12 cellular contexts compared by ENCODE assay signal in genomic region chr6:34044945-34045595, GRCh38.
DNase-seq lines count a peak whose midpoint lies in the region; ATAC-seq lines count a peak whose summit lies in the region.
"Had no signal": no experiment of that assay in that cellular context is flagged by ENCODE, and none has a peak within 500 bp of the region (broad histone marks: within the 10 kb centered on the region; RNA-seq: fewer than 3 reads in every experiment).

No MANE protein-coding gene starts in this region.

- no peaks in the 10 kb centered on the region for H3K9me3 ChIP-seq in CD4-positive, CD25-positive, alpha-beta regulatory T cell (ENCODE audit: control insufficient read depth in 2 of 2, low read length in 2 of 2)

- POLR2A ChIA-PET in activated CD8-positive, alpha-beta T cell treated with anti-CD3 and anti-CD28 coated beads, Interleukin-2, amount 10 ng/mL, durations not matched to agents 7 days and 5 days (lab: Charles Lee) = interaction anchor here (0.6 kb wide), 1 partner anchor 21 kb away, joined by 3 read pairs; no protein-coding TSS in a partner anchor
- POLR2A ChIA-PET in naive thymus-derived CD8-positive, alpha-beta T cell (lab: Charles Lee) = no interaction called here

- no peaks in the 10 kb centered on the region for H3K27me3 Mint-ChIP-seq in CD4-positive, CD25-positive, alpha-beta regulatory T cell
- peaks cover 16% of the 10 kb centered on the region for H3K27me3 Mint-ChIP-seq in activated CD8-positive, alpha-beta T cell treated with anti-CD3 and anti-CD28 coated beads, Interleukin-2, amount 10 ng/mL, durations not matched to agents 7 days and 5 days (ENCODE audit: low read depth)
- H3K27me3 Mint-ChIP-seq in naive thymus-derived CD8-positive, alpha-beta T cell = peaks cover 0 to 17% (median 2%) of the 10 kb centered on the region in 5 donors

- H3K27ac Mint-ChIP-seq in CD4-positive, CD25-positive, alpha-beta regulatory T cell = peak overlapping the region in 1 of 3 donors; percentile 2
- H3K27ac Mint-ChIP-seq in activated CD8-positive, alpha-beta T cell treated with anti-CD3 and anti-CD28 coated beads, Interleukin-2, amount 10 ng/mL, durations not matched to agents 7 days and 5 days = no peak overlapping the region
- H3K27ac Mint-ChIP-seq in naive thymus-derived CD8-positive, alpha-beta T cell = peak overlapping the region in 7 of 10 donors; percentile 16 to 80 (median 46)

- peak in 1 of 3 donors; percentile 16 for DNase-seq in CD4-positive, CD25-positive, alpha-beta regulatory T cell
- peak; percentile 31 for DNase-seq in GDM1 (lab: John Stamatoyannopoulos, UW)
- DNase-seq in activated CD8-positive, alpha-beta T cell treated with anti-CD3 and anti-CD28 coated beads, Interleukin-2, amount 10 ng/mL, durations not matched to agents 7 days and 5 days = peak; percentile 48
- peak in 6 of 10 donors; percentile 8 to 58 (median 44) for DNase-seq in naive thymus-derived CD8-positive, alpha-beta T cell
- no peak for DNase-seq in NCI-H1436 (lab: John Stamatoyannopoulos, UW)
- DNase-seq: foreskin keratinocyte, HCEC 1CT, left ventricle myocardium superior, NCI-H82 had no signal

- peaks cover 3% of the 10 kb centered on the region for H3K36me3 Mint-ChIP-seq in CD4-positive, CD25-positive, alpha-beta regulatory T cell
- no peaks in the 10 kb centered on the region for H3K36me3 Mint-ChIP-seq in activated CD8-positive, alpha-beta T cell treated with anti-CD3 and anti-CD28 coated beads, Interleukin-2, amount 10 ng/mL, durations not matched to agents 7 days and 5 days (ENCODE audit: low read depth)
- no peaks in the 10 kb centered on the region for H3K36me3 Mint-ChIP-seq in naive thymus-derived CD8-positive, alpha-beta T cell
- H3K36me3 Mint-ChIP-seq: CD14-positive monocyte had no signal

- ATAC-seq in CD4-positive, CD25-positive, alpha-beta regulatory T cell (ENCODE audit: low read depth in 2 of 2) = peak; percentile 54 to 76
- peak; percentile 62 for ATAC-seq in activated CD8-positive, alpha-beta T cell treated with anti-CD3 and anti-CD28 coated beads, Interleukin-2, amount 10 ng/mL, durations not matched to agents 7 days and 5 days
- ATAC-seq in naive thymus-derived CD8-positive, alpha-beta T cell = peak; percentile 63 to 92
- ATAC-seq in GM18870 (IDR thresholded peaks at IDR 0.05; ENCODE audit: unreplicated experiment) (no peak), GM21723 (IDR thresholded peaks at IDR 0.05; ENCODE audit: unreplicated experiment) (no peak)
- ATAC-seq: foreskin keratinocyte, left ventricle myocardium superior had no signal

- H3K4me1 Mint-ChIP-seq in CD4-positive, CD25-positive, alpha-beta regulatory T cell = peaks cover 4 to 9% (median 7%) of the 10 kb centered on the region in 4 donors
- H3K4me1 Mint-ChIP-seq in activated CD8-positive, alpha-beta T cell treated with anti-CD3 and anti-CD28 coated beads, Interleukin-2, amount 10 ng/mL, durations not matched to agents 7 days and 5 days (ENCODE audit: low read depth) = peaks cover 9% of the 10 kb centered on the region
- H3K4me1 Mint-ChIP-seq in naive thymus-derived CD8-positive, alpha-beta T cell = peaks cover 13 to 22% (median 16%) of the 10 kb centered on the region in 4 donors
- H3K4me1 Mint-ChIP-seq: CD14-positive monocyte had no signal

- H3K4me1 ChIP-seq in CD4-positive, CD25-positive, alpha-beta regulatory T cell (ENCODE audit: control insufficient read depth, insufficient read depth, low read length, poor library complexity, severe bottlenecking) = no peaks in the 10 kb centered on the region
- H3K4me1 ChIP-seq: foreskin keratinocyte had no signal

- no peak overlapping the region for H3K4me3 ChIP-seq in CD4-positive, CD25-positive, alpha-beta regulatory T cell (ENCODE audit: low read depth, low read length)

- peaks cover 0 to 2% (median 0%) of the 10 kb centered on the region in 7 donors for H3K9me3 Mint-ChIP-seq in CD4-positive, CD25-positive, alpha-beta regulatory T cell
- H3K9me3 Mint-ChIP-seq in activated CD8-positive, alpha-beta T cell treated with anti-CD3 and anti-CD28 coated beads, Interleukin-2, amount 10 ng/mL, durations not matched to agents 7 days and 5 days (ENCODE audit: insufficient read depth) = no peaks in the 10 kb centered on the region
- H3K9me3 Mint-ChIP-seq in naive thymus-derived CD8-positive, alpha-beta T cell = no peaks in the 10 kb centered on the region

- H3K4me3 Mint-ChIP-seq in CD4-positive, CD25-positive, alpha-beta regulatory T cell = no peak overlapping the region
- no peak overlapping the region for H3K4me3 Mint-ChIP-seq in activated CD8-positive, alpha-beta T cell treated with anti-CD3 and anti-CD28 coated beads, Interleukin-2, amount 10 ng/mL, durations not matched to agents 7 days and 5 days
- H3K4me3 Mint-ChIP-seq in naive thymus-derived CD8-positive, alpha-beta T cell = peak overlapping the region in 2 of 10 donors; percentile 2 to 35
- H3K4me3 Mint-ChIP-seq: CD14-positive monocyte had no signal

- no peaks in the 10 kb centered on the region for H3K27me3 ChIP-seq in CD4-positive, CD25-positive, alpha-beta regulatory T cell (ENCODE audit: control insufficient read depth, insufficient read depth, low read length)

- H3K36me3 ChIP-seq in CD4-positive, CD25-positive, alpha-beta regulatory T cell (ENCODE audit: control insufficient read depth, insufficient read depth, low read length) = no peaks in the 10 kb centered on the region

- H3K27ac ChIP-seq in CD4-positive, CD25-positive, alpha-beta regulatory T cell (ENCODE audit: insufficient read depth, low read length, poor library complexity, severe bottlenecking) = no peak overlapping the region
- H3K27ac ChIP-seq: foreskin keratinocyte had no signal

- CTCF ChIA-PET in activated CD8-positive, alpha-beta T cell treated with anti-CD3 and anti-CD28 coated beads, Interleukin-2, amount 10 ng/mL, durations not matched to agents 7 days and 5 days (lab: Charles Lee) = interaction anchor here (1.2 kb wide), 1 partner anchor 10 kb away, joined by 6 read pairs; no protein-coding TSS in a partner anchor

Comparison
In these comparisons a context has a peak if more than half of its experiments do, and no peak if none do; other contexts are left out.
1. ATAC-seq: peak in CD4-positive, CD25-positive, alpha-beta regulatory T cell (2 of 2), activated CD8-positive, alpha-beta T cell treated with anti-CD3 and anti-CD28 coated beads, Interleukin-2, amount 10 ng/mL, durations not matched to agents 7 days and 5 days (single experiment) and naive thymus-derived CD8-positive, alpha-beta T cell (2 of 2); none in GM18870 (single experiment) and GM21723 (single experiment).